In genomic region chr5:126794157-126794828, GRCh38 we compare ENCODE assay signal across 14 cellular contexts. TPM values are rescaled to one million over a fixed set of nuclear protein-coding genes. Genes with fewer than 3 reads are reported as not detected.
A peak's percentile ranks its signal among the peaks of the same experiment; 100 is the strongest.
DNase-seq lines count a peak whose midpoint lies in the region; ATAC-seq and TF ChIP-seq lines count a peak whose summit lies in the region.
"Had no signal": no experiment of that assay in that cellular context is flagged by ENCODE, and none has a peak within 500 bp of the region (broad histone marks: within the 10 kb centered on the region; RNA-seq: fewer than 3 reads in every experiment).

No MANE protein-coding gene starts in this region.

- H3K4me3 Mint-ChIP-seq in CD14-positive monocyte: no peak overlapping the region
- no peak overlapping the region for H3K4me3 Mint-ChIP-seq in activated T-helper 2 cell treated with anti-CD3 and anti-CD28 coated beads, Interferon-gamma antibody, Interleukin-2, Interleukin-4, amounts not matched to agents 10 μg/mL and 5 μg/mL and 100 μg/mL, durations not matched to agents 14 hours and 24 hours and 36 hours (ENCODE audit: low read depth)
- H3K4me3 Mint-ChIP-seq: CD4-positive, alpha-beta T cell; stimulated activated naive CD8-positive, alpha-beta T cell treated with anti-CD3 and anti-CD28 coated beads, Interleukin-15, amount 100 ng/mL, for 72 hours had no signal

- peaks cover 0 to 6% of the 10 kb centered on the region in 2 donors for H3K9me3 ChIP-seq in neuronal stem cell (replicated peaks in 1 of 2; ENCODE audit: control insufficient read depth in 2 of 2, insufficient read depth in 1 of 2, low read depth in 1 of 2, low read length in 2 of 2)
- H3K9me3 ChIP-seq in suprapubic skin: no peaks in the 10 kb centered on the region

- H3K4ac ChIP-seq in neuronal stem cell (ENCODE audit: low read length): no peak overlapping the region

- H3K4me1 ChIP-seq in neuronal stem cell (ENCODE audit: control insufficient read depth in 2 of 2, insufficient read depth in 1 of 2, low read depth in 1 of 2, low read length in 2 of 2) (no peaks in the 10 kb centered on the region), suprapubic skin (no peaks in the 10 kb centered on the region)

- no peak overlapping the region for H2BK15ac ChIP-seq in neuronal stem cell (ENCODE audit: low read length)

- H2BK120ac ChIP-seq in neuronal stem cell (ENCODE audit: low read depth, low read length): no peak overlapping the region

- TF ChIP-seq POLR2A in suprapubic skin (IDR thresholded peaks at IDR 0.05): no peak

- peaks cover 0 to 4% (median 0%) of the 10 kb centered on the region in 7 donors for H3K9me3 Mint-ChIP-seq in CD14-positive monocyte
- H3K9me3 Mint-ChIP-seq in activated T-helper 2 cell treated with anti-CD3 and anti-CD28 coated beads, Interferon-gamma antibody, Interleukin-2, Interleukin-4, amounts not matched to agents 10 μg/mL and 5 μg/mL and 100 μg/mL, durations not matched to agents 14 hours and 24 hours and 36 hours: no peaks in the 10 kb centered on the region
- H3K9me3 Mint-ChIP-seq: CD4-positive, alpha-beta T cell; stimulated activated naive CD8-positive, alpha-beta T cell treated with anti-CD3 and anti-CD28 coated beads, Interleukin-15, amount 100 ng/mL, for 72 hours had no signal

- no peak overlapping the region for H3K9ac ChIP-seq in neuronal stem cell (ENCODE audit: low read depth, low read length, poor library complexity)

- peaks cover 0 to 4% (median 0%) of the 10 kb centered on the region in 3 donors for H3K27me3 Mint-ChIP-seq in CD14-positive monocyte (ENCODE audit: low read depth in 3 of 3)
- H3K27me3 Mint-ChIP-seq in activated T-helper 2 cell treated with anti-CD3 and anti-CD28 coated beads, Interferon-gamma antibody, Interleukin-2, Interleukin-4, amounts not matched to agents 10 μg/mL and 5 μg/mL and 100 μg/mL, durations not matched to agents 14 hours and 24 hours and 36 hours (ENCODE audit: low read depth): no peaks in the 10 kb centered on the region
- H3K27me3 Mint-ChIP-seq: CD4-positive, alpha-beta T cell; stimulated activated naive CD8-positive, alpha-beta T cell treated with anti-CD3 and anti-CD28 coated beads, Interleukin-15, amount 100 ng/mL, for 72 hours had no signal

- no peak overlapping the region for H4K91ac ChIP-seq in neuronal stem cell (ENCODE audit: low read depth, low read length, poor library complexity)

- H2BK5ac ChIP-seq in neuronal stem cell (ENCODE audit: low read length): no peak overlapping the region

- H3K27ac ChIP-seq in neuronal stem cell (replicated peaks; ENCODE audit: low read length) (no peak overlapping the region), suprapubic skin (no peak overlapping the region)
- H3K27ac ChIP-seq: HL-60 had no signal

- TF ChIP-seq CTCF in CD14-positive monocyte (IDR thresholded peaks at IDR 0.05) (no peak), suprapubic skin (IDR thresholded peaks at IDR 0.05) (no peak)

- H3K27ac Mint-ChIP-seq in CD14-positive monocyte: peak overlapping the region; percentile 78 to 94 (median 84)
- peak overlapping the region; percentile 50 for H3K27ac Mint-ChIP-seq in activated T-helper 2 cell treated with anti-CD3 and anti-CD28 coated beads, Interferon-gamma antibody, Interleukin-2, Interleukin-4, amounts not matched to agents 10 μg/mL and 5 μg/mL and 100 μg/mL, durations not matched to agents 14 hours and 24 hours and 36 hours

- no CpG with 5 or more reads among the region's 6 CpGs for WGBS in neuronal stem cell (ENCODE audit: extremely low coverage in 2 of 2, insufficient read length in 2 of 2, insufficient replicate concordance in 1 of 2), 2 donors
- 67% methylated on average over 6 of the region's 6 CpGs for WGBS in suprapubic skin

- H3K4me1 Mint-ChIP-seq in CD14-positive monocyte: peaks cover 58% of the 10 kb centered on the region
- peaks cover 47% of the 10 kb centered on the region for H3K4me1 Mint-ChIP-seq in activated T-helper 2 cell treated with anti-CD3 and anti-CD28 coated beads, Interferon-gamma antibody, Interleukin-2, Interleukin-4, amounts not matched to agents 10 μg/mL and 5 μg/mL and 100 μg/mL, durations not matched to agents 14 hours and 24 hours and 36 hours (ENCODE audit: low read depth)

- no peak overlapping the region for H2AFZ ChIP-seq in neuronal stem cell (ENCODE audit: low read length)

- H3K36me3 Mint-ChIP-seq in CD14-positive monocyte: peaks cover 0 to 3% of the 10 kb centered on the region in 2 donors
- H3K36me3 Mint-ChIP-seq in activated T-helper 2 cell treated with anti-CD3 and anti-CD28 coated beads, Interferon-gamma antibody, Interleukin-2, Interleukin-4, amounts not matched to agents 10 μg/mL and 5 μg/mL and 100 μg/mL, durations not matched to agents 14 hours and 24 hours and 36 hours (ENCODE audit: low read depth): peaks cover 33% of the 10 kb centered on the region

- no peak overlapping the region for H3K4me3 ChIP-seq in neuronal stem cell (ENCODE audit: low read length in 2 of 2)
- H3K4me3 ChIP-seq in suprapubic skin: no peak overlapping the region

- H3K14ac ChIP-seq in neuronal stem cell (ENCODE audit: low read length): no peak overlapping the region

- H2AK5ac ChIP-seq in neuronal stem cell (ENCODE audit: low read depth, low read length): no peak overlapping the region

- no peak overlapping the region for H3K4me2 ChIP-seq in neuronal stem cell (ENCODE audit: insufficient read depth, low read length, poor library complexity, severe bottlenecking)

- H3K27me3 ChIP-seq in neuronal stem cell (ENCODE audit: control insufficient read depth in 3 of 3, insufficient read depth in 3 of 3, low read depth in 1 of 3, low read length in 3 of 3) (no peaks in the 10 kb centered on the region), suprapubic skin (no peaks in the 10 kb centered on the region)

- DNase-seq in CD14-positive monocyte (ENCODE audit: low spot score) (no peak), neuronal stem cell (ENCODE audit: low spot score) (no peak), suprapubic skin (ENCODE audit: low spot score in 2 of 2) (no peak), SW 1271 (lab: John Stamatoyannopoulos, UW) (no peak), NCI-H2081 treated with DMSO at 0.1 percent for 48 hours (lab: John Stamatoyannopoulos, UW) (no peak)
- no peak for DNase-seq in activated T-helper 2 cell treated with anti-CD3 and anti-CD28 coated beads, Interferon-gamma antibody, Interleukin-2, Interleukin-4, amounts not matched to agents 10 μg/mL and 5 μg/mL and 100 μg/mL, durations not matched to agents 14 hours and 24 hours and 36 hours (ENCODE audit: low spot score)
- DNase-seq: activated CD8-positive, alpha-beta memory T cell treated with anti-CD3 and anti-CD28 coated beads, Interleukin-2, amount 50 U/mL, for 48 hours; CD4-positive, alpha-beta T cell; MV-4-11; stimulated activated CD4-positive, alpha-beta T cell treated with anti-CD3 and anti-CD28 coated beads, Interleukin-4, amount 100 ng/mL, for 4 hours; stimulated activated naive CD8-positive, alpha-beta T cell treated with anti-CD3 and anti-CD28 coated beads, Interleukin-15, amount 100 ng/mL, for 72 hours had no signal

- peaks cover 5% of the 10 kb centered on the region for H3K79me1 ChIP-seq in neuronal stem cell (ENCODE audit: low read depth, low read length)

- ATAC-seq in GM18861 (IDR thresholded peaks at IDR 0.05; ENCODE audit: unreplicated experiment) (peak; percentile 44), HG03095 (IDR thresholded peaks at IDR 0.05; ENCODE audit: unreplicated experiment) (peak; percentile 35)
- ATAC-seq: stimulated activated naive CD8-positive, alpha-beta T cell treated with anti-CD3 and anti-CD28 coated beads, Interleukin-15, amount 100 ng/mL, for 72 hours had no signal

- H2BK12ac ChIP-seq in neuronal stem cell (ENCODE audit: low read length): no peak overlapping the region

- no peak overlapping the region for H3K18ac ChIP-seq in neuronal stem cell (ENCODE audit: low read length)

- no peak for TF ChIP-seq EP300 in suprapubic skin (IDR thresholded peaks at IDR 0.05)

- H3K36me3 ChIP-seq in neuronal stem cell (replicated peaks in 1 of 2; ENCODE audit: control insufficient read depth in 2 of 2, insufficient read depth in 2 of 2, low read length in 2 of 2) (peaks cover 0 to 65% of the 10 kb centered on the region in 2 donors), suprapubic skin (no peaks in the 10 kb centered on the region)

- H4K8ac ChIP-seq in neuronal stem cell (ENCODE audit: low read depth, low read length): no peak overlapping the region

- intact Hi-C loops in CD14-positive monocyte (cut with micrococcal nuclease): no loop called here
- intact Hi-C loops in activated T-helper 2 cell treated with anti-CD3 and anti-CD28 coated beads, Interferon-gamma antibody, Interleukin-2, Interleukin-4, amounts not matched to agents 10 μg/mL and 5 μg/mL and 100 μg/mL, durations not matched to agents 14 hours and 24 hours and 36 hours (cut with micrococcal nuclease): loop anchor here (2.0 kb wide), 1 partner anchor 15 kb away; no protein-coding TSS in a partner anchor

- no peak overlapping the region for H3K23ac ChIP-seq in neuronal stem cell (ENCODE audit: low read depth, low read length, poor library complexity)

RNA-seq across cellular contexts. Expression of gene LMNB1, which starts 17.4 kb away (rescaled TPM):
- polyA plus RNA-seq in CD14-positive monocyte: 10 to 100 TPM; 18.0 to 33.0 TPM
- 232 and 239 TPM in 2 replicates for total RNA-seq in activated T-helper 2 cell treated with anti-CD3 and anti-CD28 coated beads, Interferon-gamma antibody, Interleukin-2, Interleukin-4, amounts not matched to agents 10 μg/mL and 5 μg/mL and 100 μg/mL, durations not matched to agents 14 hours and 24 hours and 36 hours
- polyA plus RNA-seq in neuronal stem cell (2013, experiment 1 of 2): 133 TPM
- polyA plus RNA-seq in neuronal stem cell (2013, experiment 2 of 2): 138 TPM
- total RNA-seq in suprapubic skin: 10 to 100 TPM; 12.1 to 18.3 (median 14.6) TPM

Comparison
In these comparisons a context has a peak if more than half of its experiments do, and no peak if none do; other contexts are left out.
1. RNA of gene LMNB1, which starts 17.4 kb away (total RNA-seq): 232 to 239 TPM in activated T-helper 2 cell treated with anti-CD3 and anti-CD28 coated beads, Interferon-gamma antibody, Interleukin-2, Interleukin-4, amounts not matched to agents 10 μg/mL and 5 μg/mL and 100 μg/mL, durations not matched to agents 14 hours and 24 hours and 36 hours; 12.1 to 18.3 TPM in suprapubic skin; every median in the first group is over 10 times any median in the second.